In genomic region chr3:33773627-33774026, GRCh38 we compare ENCODE assay signal across 18 cellular contexts.
"Had no signal": no experiment of that assay in that cellular context is flagged by ENCODE, and none has a peak within 500 bp of the region (broad histone marks: within the 10 kb centered on the region; RNA-seq: fewer than 3 reads in every experiment).

No MANE protein-coding gene starts in this region.

- H3K9me3 ChIP-seq: adrenal gland, esophagus muscularis mucosa, gastrocnemius medialis, heart right ventricle, right atrium auricular region had no signal

- H3K9me3 Mint-ChIP-seq: activated naive CD4-positive, alpha-beta T cell treated with anti-CD3 and anti-CD28 coated beads for 36 hours; activated T-helper 2 cell treated with anti-CD3 and anti-CD28 coated beads, Interferon-gamma antibody, Interleukin-2, Interleukin-4, amounts not matched to agents 10 μg/mL and 5 μg/mL and 100 μg/mL, durations not matched to agents 14 hours and 24 hours and 36 hours; natural killer cell treated with Interleukin-12 subunit alpha and Interleukin-12 subunit beta and Interleukin-15 and Interleukin-18, amount 100 ng/mL, for 72 hours had no signal

- H3K27me3 ChIP-seq: adrenal gland, esophagus muscularis mucosa, gastrocnemius medialis, heart right ventricle, right atrium auricular region had no signal

- H3K4me1 ChIP-seq: adrenal gland, esophagus muscularis mucosa, gastrocnemius medialis, heart right ventricle, right atrium auricular region had no signal

- H3K36me3 ChIP-seq: adrenal gland, esophagus muscularis mucosa, gastrocnemius medialis, heart right ventricle, right atrium auricular region had no signal

- DNase-seq: activated CD4-positive, alpha-beta T cell treated with anti-CD3 and anti-CD28 coated beads, Interleukin-2, amount 50 U/mL, for 48 hours; activated naive CD4-positive, alpha-beta T cell treated with anti-CD3 and anti-CD28 coated beads for 36 hours; gastrocnemius medialis; heart right ventricle; occipital lobe; small intestine; stimulated activated CD4-positive, alpha-beta T cell treated with anti-CD3 and anti-CD28 coated beads, Interleukin-4, amount 100 ng/mL, for 4 hours; stimulated activated naive CD8-positive, alpha-beta T cell treated with anti-CD3 and anti-CD28 coated beads, Interleukin-15, Interleukin-2, amounts not matched to agents 100 U/mL and 50 U/mL, for 24 hours had no signal

- H3K27ac ChIP-seq: adrenal gland, coronary artery, esophagus muscularis mucosa, gastrocnemius medialis, heart right ventricle, right atrium auricular region had no signal

- FAIRE-seq: islet of Langerhans, small intestine had no signal

- H3K4me3 ChIP-seq: adrenal gland, coronary artery, esophagus muscularis mucosa, gastrocnemius medialis, heart right ventricle, right atrium auricular region had no signal

- ATAC-seq: activated CD4-positive, CD25-positive, alpha-beta regulatory T cell treated with anti-CD3 and anti-CD28 coated beads, Interleukin-2, amount 50 U/mL, for 24 hours; gastrocnemius medialis; heart right ventricle; left lobe of liver; natural killer cell treated with Interleukin-12 subunit alpha and Interleukin-12 subunit beta and Interleukin-15 and Interleukin-18, amount 100 ng/mL, for 72 hours; stimulated activated naive CD8-positive, alpha-beta T cell treated with anti-CD3 and anti-CD28 coated beads, Interleukin-15, Interleukin-2, amounts not matched to agents 100 U/mL and 50 U/mL, for 24 hours had no signal

- H3K36me3 Mint-ChIP-seq: natural killer cell treated with Interleukin-12 subunit alpha and Interleukin-12 subunit beta and Interleukin-15 and Interleukin-18, amount 100 ng/mL, for 72 hours had no signal

- H3K27ac Mint-ChIP-seq: activated naive CD4-positive, alpha-beta T cell treated with anti-CD3 and anti-CD28 coated beads for 36 hours; activated T-helper 2 cell treated with anti-CD3 and anti-CD28 coated beads, Interferon-gamma antibody, Interleukin-2, Interleukin-4, amounts not matched to agents 10 μg/mL and 5 μg/mL and 100 μg/mL, durations not matched to agents 14 hours and 24 hours and 36 hours; natural killer cell treated with Interleukin-12 subunit alpha and Interleukin-12 subunit beta and Interleukin-15 and Interleukin-18, amount 100 ng/mL, for 72 hours; progenitor cell of endocrine pancreas had no signal

- H3K4me3 Mint-ChIP-seq: activated naive CD4-positive, alpha-beta T cell treated with anti-CD3 and anti-CD28 coated beads for 36 hours; natural killer cell treated with Interleukin-12 subunit alpha and Interleukin-12 subunit beta and Interleukin-15 and Interleukin-18, amount 100 ng/mL, for 72 hours had no signal

- H3K27me3 Mint-ChIP-seq: progenitor cell of endocrine pancreas had no signal
